13 cellular contexts compared by ENCODE assay signal in the genomic region with DNA sequence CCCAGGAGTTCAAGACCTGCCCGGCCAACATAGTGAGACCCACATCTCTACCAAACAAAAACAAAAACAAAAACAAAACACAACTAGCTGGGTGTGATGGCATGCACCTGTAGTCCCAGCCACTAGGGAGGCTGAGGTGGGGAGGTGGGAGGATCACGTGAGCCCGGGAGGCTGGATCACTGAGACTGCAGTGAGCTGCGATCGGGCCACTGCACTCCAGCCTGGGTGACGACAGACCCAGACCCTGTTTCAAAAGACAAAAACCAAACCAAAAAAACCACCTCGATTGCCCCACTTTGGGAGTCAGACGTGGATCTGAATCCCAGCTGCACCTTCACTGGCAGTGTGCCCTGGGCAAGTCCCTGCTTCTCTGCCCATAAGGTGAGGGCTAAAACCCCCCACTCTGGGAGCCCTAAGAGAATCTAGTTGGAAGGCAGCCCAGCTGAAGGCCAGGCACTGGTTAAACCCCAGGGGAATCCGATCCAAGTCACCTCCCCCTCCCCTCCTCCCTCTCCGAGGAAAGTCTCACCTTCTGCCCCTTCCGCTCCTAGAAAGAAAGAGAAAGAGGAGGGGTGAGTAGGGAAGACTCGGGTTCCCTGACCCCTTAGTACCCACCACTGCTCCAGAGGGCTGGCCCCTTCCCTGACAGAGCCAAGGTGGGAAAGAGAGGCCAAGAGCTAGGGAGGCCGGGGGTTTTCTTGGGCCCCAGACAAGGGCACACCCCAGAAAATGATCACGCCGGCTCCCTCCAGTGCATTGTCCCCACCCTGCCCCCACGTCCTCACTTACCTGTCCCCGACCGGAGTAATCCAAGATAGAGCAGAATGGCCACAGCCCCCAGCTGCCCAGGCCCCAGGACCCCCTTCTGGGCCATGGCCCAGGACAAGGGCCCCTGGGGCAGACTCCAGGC. TPM values are rescaled to one million over a fixed set of nuclear protein-coding genes. Genes with fewer than 3 reads are reported as not detected.
DNase-seq lines count a peak whose midpoint lies in the region; ATAC-seq, FAIRE-seq and TF ChIP-seq lines count a peak whose summit lies in the region.
"Had no signal": no experiment of that assay in that cellular context is flagged by ENCODE, and none has a peak within 500 bp of the region (broad histone marks: within the 10 kb centered on the region; RNA-seq: fewer than 3 reads in every experiment).

No MANE protein-coding gene starts in this region.

- FAIRE-seq in K562 (lab: Jason Lieb, UNC) (peak; percentile 67), RCC 7860 (lab: Jason Lieb, UNC) (no peak)
- FAIRE-seq: endothelial cell of umbilical vein had no signal

- H3K27ac ChIP-seq in BLaER1 (peak overlapping the region; percentile 44; the same call in 1 of the 2 replicates), K562 (ENCODE audit: extremely low read depth, low read depth, low read length) (peak overlapping the region; percentile 41; the same call in 1 of the 3 replicates), lower lobe of right lung (peak overlapping the region; percentile 88)
- H3K27ac ChIP-seq: testis had no signal

- H3K9ac ChIP-seq in BLaER1 (no peak overlapping the region), K562 (ENCODE audit: insufficient read depth in 1 of 2, low read depth in 2 of 2, low read length in 2 of 2) (peak overlapping the region; percentile 36 to 87)

- POLR2A ChIA-PET in K562 (lab: Yijun Ruan, JAX): interaction anchor here (0.6 to 4.2 kb wide), 8 partner anchors 9 to 45 kb away, joined by 3 to 23 read pairs (median 4); a partner anchor contains a TSS

- H3K4me2 ChIP-seq in BLaER1 (peak overlapping the region; percentile 51), K562 (ENCODE audit: insufficient read depth, low read length) (peak overlapping the region; percentile 81)

- intact Hi-C loops in K562 (cut with micrococcal nuclease): no loop called here
- intact Hi-C loops in lower lobe of right lung (cut with DNase I): no loop called here

- DNase-seq in MV-4-11 (lab: John Stamatoyannopoulos, UW) (peak; percentile 68), K562 (ENCODE audit: extremely low read depth in 1 of 4, low spot score in 3 of 4) (peak in 2 of 4 experiments; percentile 19 to 48), lower lobe of right lung (peak; percentile 83), GM19238 (ENCODE audit: insufficient read length, low spot score) (no peak), RCC 7860 (ENCODE audit: low spot score) (no peak), NCI-H510A (lab: John Stamatoyannopoulos, UW) (no peak)
- DNase-seq: activated effector memory CD4-positive, alpha-beta T cell treated with Interleukin-2 at 50 U/mL for 16 hours; CD4-positive, alpha-beta T cell had no signal

- in situ Hi-C loops in K562 (cut with MboI): no loop called here

- H3K4me3 ChIP-seq in BLaER1 (no peak overlapping the region), K562 (peak overlapping the region; percentile 26; the same call in 1 of the 2 replicates), lower lobe of right lung (peak overlapping the region; percentile 54)
- H3K4me3 ChIP-seq: testis had no signal

- TF ChIP-seq EP300 in K562 (IDR thresholded peaks at IDR 0.05; ENCODE audit: low read length): no peak

- H3K4me1 ChIP-seq in BLaER1: peaks cover 33% of the 10 kb centered on the region
- peaks cover 31 to 79% of the 10 kb centered on the region in 2 experiments for H3K4me1 ChIP-seq in K562 (replicated peaks in 1 of 2; ENCODE audit: control insufficient read depth in 2 of 2, insufficient read depth in 2 of 2, low read length in 2 of 2)
- peaks cover 50% of the 10 kb centered on the region for H3K4me1 ChIP-seq in lower lobe of right lung

- no peaks in the 10 kb centered on the region for H3K9me3 ChIP-seq in BLaER1
- H3K9me3 ChIP-seq in K562 (replicated peaks; ENCODE audit: control insufficient read depth, insufficient read depth, low read depth, low read length): no peaks in the 10 kb centered on the region
- no peaks in the 10 kb centered on the region for H3K9me3 ChIP-seq in lower lobe of right lung
- H3K9me3 ChIP-seq: testis had no signal

- WGBS in K562 (ENCODE audit: insufficient coverage, low coverage, missing lambda C conversion rate): 32% methylated on average over 12 of the region's 18 CpGs

- ATAC-seq in K562 (peak; percentile 81), lower lobe of right lung (peak; percentile 55 to 57), GM19395 (IDR thresholded peaks at IDR 0.05; ENCODE audit: unreplicated experiment) (no peak)
- ATAC-seq: SK-N-SH treated with all-trans-retinoic acid at 6 μM for 48 hours had no signal

- no peaks in the 10 kb centered on the region for H3K27me3 ChIP-seq in BLaER1
- no peaks in the 10 kb centered on the region for H3K27me3 ChIP-seq in K562 (ENCODE audit: control insufficient read depth in 2 of 2, insufficient read depth in 2 of 2, low read length in 2 of 2)
- H3K27me3 ChIP-seq in lower lobe of right lung (ENCODE audit: low read depth): no peaks in the 10 kb centered on the region
- H3K27me3 ChIP-seq: testis had no signal

- TF ChIP-seq RAD21 in K562 (CRISPR knock-in tag; conservative IDR thresholded peaks at IDR 0.05 in 1 of 2, IDR thresholded peaks at IDR 0.05 in 1 of 2): no peak

- H3K9me1 ChIP-seq in K562 (ENCODE audit: control insufficient read depth, insufficient read depth, low read length): no peaks in the 10 kb centered on the region

- TF ChIP-seq CTCF in K562 (IDR thresholded peaks at IDR 0.05 in 2 of 3, conservative IDR thresholded peaks at IDR 0.05 in 1 of 3; ENCODE audit: insufficient read depth in 2 of 3, low read depth in 1 of 3, low read length in 3 of 3) (no peak), lower lobe of right lung (IDR thresholded peaks at IDR 0.05) (no peak)

- H3K36me3 ChIP-seq in BLaER1 (peaks cover 35% of the 10 kb centered on the region), K562 (ENCODE audit: control insufficient read depth, insufficient read depth, low read length) (peaks cover 27% of the 10 kb centered on the region; the same call in 2 of the 3 replicates), lower lobe of right lung (peaks cover 29% of the 10 kb centered on the region)

- TF ChIP-seq POLR2A in K562 (conservative IDR thresholded peaks at IDR 0.05): no peak

- H4K20me1 ChIP-seq in BLaER1 (no peaks in the 10 kb centered on the region), K562 (replicated peaks; ENCODE audit: control insufficient read depth, insufficient read depth, low read length) (no peaks in the 10 kb centered on the region)

- TSS peak; percentile 53 for BruUV-seq in K562 (replicated peaks; lab: Mats Ljungman, UMichigan)

- H2AFZ ChIP-seq in K562 (ENCODE audit: low read depth, low read length): peak overlapping the region; percentile 65

- CTCF ChIA-PET in K562 (lab: Yijun Ruan, JAX; ENCODE audit: low intra/inter-chr PET ratio): no interaction called here

- H3K79me2 ChIP-seq in K562 (ENCODE audit: control insufficient read depth, insufficient read depth, low read length): no peaks in the 10 kb centered on the region

RNA-seq across cellular contexts. Expression of a gene that starts 0.6 kb away (rescaled TPM):
- total RNA-seq in K562 (2011; cell fraction: chromatin; rRNA removed; ENCODE audit: low replicate concordance): 0.95 and 3.2 TPM in 2 replicates
- 3.7 and 4.5 TPM in 2 replicates for total RNA-seq in K562 (2011; cell fraction: nucleolus; rRNA removed)
- total RNA-seq in K562 (2011; cell fraction: nucleoplasm; rRNA removed): 3.0 and 4.4 TPM in 2 replicates
- 1.7 and 2.4 TPM in 2 replicates for total RNA-seq in K562 (2014; rRNA removed)
- total RNA-seq in K562 (2014; rRNA removed; fragmentation: Illumina TruSeq; extraction: Trizol): 0.32 and 0.69 TPM in 2 replicates
- total RNA-seq in K562 (2015; rRNA removed; fragmentation: Illumina TruSeq; extraction: Trizol): 0.72 and 0.83 TPM in 2 replicates
- total RNA-seq in K562 (2021): 3.0 and 3.9 TPM in 2 replicates
- polyA plus RNA-seq in K562 (2011; rRNA removed): 0.77 and 7.6 TPM in 2 replicates
- polyA plus RNA-seq in K562 (2011; cell fraction: cytosol; rRNA removed): 5.3 and 9.1 TPM in 2 replicates
- 2.3 and 8.3 TPM in 2 replicates for polyA plus RNA-seq in K562 (2011; cell fraction: nucleus; rRNA removed)
- polyA plus RNA-seq in K562 (2012): 2.0 and 21.4 TPM in 2 replicates
- 2.7 and 4.5 TPM in 2 replicates for polyA plus RNA-seq in K562 (2014; fragmentation: Illumina TruSeq; extraction: Trizol)
- polyA plus RNA-seq in K562 (2014; fragmentation: Nextera tagmentation; extraction: Ambion mirVana): under 1 TPM in 1 of 2 experiments, not detected in 1; 0.25 TPM
- polyA plus RNA-seq in K562 (2014; rRNA removed): 3.1 and 6.3 TPM in 2 replicates
- 0.60 and 1.4 TPM in 2 replicates for polyA minus RNA-seq in K562 (2011; rRNA and poly(A)+ RNA removed)
- 2.3 and 4.6 TPM in 2 replicates for polyA minus RNA-seq in K562 (2011; cell fraction: cytosol; rRNA and poly(A)+ RNA removed)
- polyA minus RNA-seq in K562 (2011; cell fraction: nucleus; rRNA and poly(A)+ RNA removed): 0.40 and 3.3 TPM in 2 replicates
- total RNA-seq in lower lobe of right lung: 75.4 TPM
- total RNA-seq: CD4-positive, alpha-beta T cell; endothelial cell of umbilical vein had no signal

RNA-seq across cellular contexts. Expression of a gene that starts 15.0 kb away (rescaled TPM):
- 1.1 TPM in 1 of 2 replicates, not detected in the other for total RNA-seq in K562 (2011; cell fraction: chromatin; rRNA removed; ENCODE audit: low replicate concordance)
- 0.67 and 0.92 TPM in 2 replicates for total RNA-seq in K562 (2011; cell fraction: nucleolus; rRNA removed)
- total RNA-seq in K562 (2011; cell fraction: nucleoplasm; rRNA removed): 0.44 TPM in 1 of 2 replicates, not detected in the other
- 0.82 and 1.2 TPM in 2 replicates for total RNA-seq in K562 (2014; rRNA removed)
- 0.38 TPM in 1 of 2 replicates, not detected in the other for total RNA-seq in K562 (2014; rRNA removed; fragmentation: Illumina TruSeq; extraction: Trizol)
- total RNA-seq in K562 (2015; rRNA removed; fragmentation: Illumina TruSeq; extraction: Trizol): 0.36 and 0.68 TPM in 2 replicates
- 0.56 and 1.1 TPM in 2 replicates for total RNA-seq in K562 (2021)
- 0.54 and 0.85 TPM in 2 replicates for polyA plus RNA-seq in K562 (2011; rRNA removed)
- polyA plus RNA-seq in K562 (2011; cell fraction: cytosol; rRNA removed): 1.4 and 2.6 TPM in 2 replicates
- polyA plus RNA-seq in K562 (2011; cell fraction: nucleus; rRNA removed): 1.1 and 1.4 TPM in 2 replicates
- 0.33 and 0.65 TPM in 2 replicates for polyA plus RNA-seq in K562 (2012)
- polyA plus RNA-seq in K562 (2014; fragmentation: Illumina TruSeq; extraction: Trizol): 0.57 and 0.68 TPM in 2 replicates
- polyA plus RNA-seq in K562 (2014; fragmentation: Nextera tagmentation; extraction: Ambion mirVana): under 1 TPM in 1 of 2 experiments, not detected in 1; 0.22 TPM
- 0.09 and 0.45 TPM in 2 replicates for polyA plus RNA-seq in K562 (2014; rRNA removed)
- polyA minus RNA-seq in K562 (2011; rRNA and poly(A)+ RNA removed): 0.46 and 0.72 TPM in 2 replicates
- 0.95 and 1.4 TPM in 2 replicates for polyA minus RNA-seq in K562 (2011; cell fraction: cytosol; rRNA and poly(A)+ RNA removed)
- 0.67 and 0.78 TPM in 2 replicates for polyA minus RNA-seq in K562 (2011; cell fraction: nucleus; rRNA and poly(A)+ RNA removed)
- total RNA-seq in lower lobe of right lung: 6.6 TPM
- total RNA-seq: endothelial cell of umbilical vein had no signal

RNA-seq across cellular contexts. Expression of a gene that starts 17.4 kb away (rescaled TPM):
- 101 and 172 TPM in 2 replicates for total RNA-seq in K562 (2011; cell fraction: chromatin; rRNA removed; ENCODE audit: low replicate concordance)
- 101 and 113 TPM in 2 replicates for total RNA-seq in K562 (2011; cell fraction: nucleolus; rRNA removed)
- 112 and 119 TPM in 2 replicates for total RNA-seq in K562 (2011; cell fraction: nucleoplasm; rRNA removed)
- total RNA-seq in K562 (2014; rRNA removed): 76.4 and 79.5 TPM in 2 replicates
- total RNA-seq in K562 (2014; rRNA removed; fragmentation: Illumina TruSeq; extraction: Trizol): 55.2 and 58.0 TPM in 2 replicates
- 64.7 and 70.0 TPM in 2 replicates for total RNA-seq in K562 (2015; rRNA removed; fragmentation: Illumina TruSeq; extraction: Trizol)
- total RNA-seq in K562 (2021): 78.8 and 85.4 TPM in 2 replicates
- 97.8 and 98.5 TPM in 2 replicates for polyA plus RNA-seq in K562 (2011; rRNA removed)
- 95.2 and 96.8 TPM in 2 replicates for polyA plus RNA-seq in K562 (2011; cell fraction: cytosol; rRNA removed)
- polyA plus RNA-seq in K562 (2011; cell fraction: nucleus; rRNA removed): 146 and 150 TPM in 2 replicates
- 51.8 and 72.0 TPM in 2 replicates for polyA plus RNA-seq in K562 (2012)
- 77.7 and 80.0 TPM in 2 replicates for polyA plus RNA-seq in K562 (2014; fragmentation: Illumina TruSeq; extraction: Trizol)
- polyA plus RNA-seq in K562 (2014; fragmentation: Nextera tagmentation; extraction: Ambion mirVana): 10 to 100 TPM; 10.0 to 12.3 TPM
- 85.8 and 92.9 TPM in 2 replicates for polyA plus RNA-seq in K562 (2014; rRNA removed)
- 65.0 and 72.0 TPM in 2 replicates for polyA minus RNA-seq in K562 (2011; rRNA and poly(A)+ RNA removed)
- 35.7 and 42.9 TPM in 2 replicates for polyA minus RNA-seq in K562 (2011; cell fraction: cytosol; rRNA and poly(A)+ RNA removed)
- 26.0 and 35.5 TPM in 2 replicates for polyA minus RNA-seq in K562 (2011; cell fraction: nucleus; rRNA and poly(A)+ RNA removed)
- total RNA-seq in lower lobe of right lung: 79.1 TPM

RNA-seq across cellular contexts. Expression of a gene that starts 26.7 kb away (rescaled TPM):
- total RNA-seq in K562 (2011; cell fraction: chromatin; rRNA removed; ENCODE audit: low replicate concordance): 17.8 and 57.4 TPM in 2 replicates
- total RNA-seq in K562 (2011; cell fraction: nucleolus; rRNA removed): 36.7 and 44.2 TPM in 2 replicates
- total RNA-seq in K562 (2011; cell fraction: nucleoplasm; rRNA removed): 21.8 and 24.5 TPM in 2 replicates
- 29.1 and 36.4 TPM in 2 replicates for total RNA-seq in K562 (2014; rRNA removed)
- total RNA-seq in K562 (2014; rRNA removed; fragmentation: Illumina TruSeq; extraction: Trizol): 6.0 and 9.0 TPM in 2 replicates
- 10.8 and 11.7 TPM in 2 replicates for total RNA-seq in K562 (2015; rRNA removed; fragmentation: Illumina TruSeq; extraction: Trizol)
- total RNA-seq in K562 (2021): 33.1 and 34.8 TPM in 2 replicates
- polyA plus RNA-seq in K562 (2011; rRNA removed): 13.1 and 23.5 TPM in 2 replicates
- polyA plus RNA-seq in K562 (2011; cell fraction: cytosol; rRNA removed): 16.2 and 36.5 TPM in 2 replicates
- 62.9 and 85.4 TPM in 2 replicates for polyA plus RNA-seq in K562 (2011; cell fraction: nucleus; rRNA removed)
- polyA plus RNA-seq in K562 (2012): 24.6 and 34.3 TPM in 2 replicates
- 22.4 and 29.2 TPM in 2 replicates for polyA plus RNA-seq in K562 (2014; fragmentation: Illumina TruSeq; extraction: Trizol)
- 1 to 10 TPM in 1 of 2 experiments, under 1 TPM in 1; 0.58 to 1.5 TPM for polyA plus RNA-seq in K562 (2014; fragmentation: Nextera tagmentation; extraction: Ambion mirVana)
- 25.1 and 27.1 TPM in 2 replicates for polyA plus RNA-seq in K562 (2014; rRNA removed)
- 9.3 and 10.0 TPM in 2 replicates for polyA minus RNA-seq in K562 (2011; rRNA and poly(A)+ RNA removed)
- 16.1 and 18.6 TPM in 2 replicates for polyA minus RNA-seq in K562 (2011; cell fraction: cytosol; rRNA and poly(A)+ RNA removed)
- 29.1 and 36.5 TPM in 2 replicates for polyA minus RNA-seq in K562 (2011; cell fraction: nucleus; rRNA and poly(A)+ RNA removed)
- 37.6 TPM for total RNA-seq in lower lobe of right lung

RNA-seq across cellular contexts. Expression of a gene that starts 40.3 kb away (rescaled TPM):
- 51.0 and 124 TPM in 2 replicates for total RNA-seq in K562 (2011; cell fraction: chromatin; rRNA removed; ENCODE audit: low replicate concordance)
- 125 and 158 TPM in 2 replicates for total RNA-seq in K562 (2011; cell fraction: nucleolus; rRNA removed)
- 125 and 133 TPM in 2 replicates for total RNA-seq in K562 (2011; cell fraction: nucleoplasm; rRNA removed)
- 68.1 and 83.3 TPM in 2 replicates for total RNA-seq in K562 (2014; rRNA removed)
- total RNA-seq in K562 (2014; rRNA removed; fragmentation: Illumina TruSeq; extraction: Trizol): 28.8 and 32.1 TPM in 2 replicates
- total RNA-seq in K562 (2015; rRNA removed; fragmentation: Illumina TruSeq; extraction: Trizol): 36.1 and 37.2 TPM in 2 replicates
- 62.1 and 66.1 TPM in 2 replicates for total RNA-seq in K562 (2021)
- 119 and 164 TPM in 2 replicates for polyA plus RNA-seq in K562 (2011; rRNA removed)
- polyA plus RNA-seq in K562 (2011; cell fraction: cytosol; rRNA removed): 399 and 484 TPM in 2 replicates
- 102 and 144 TPM in 2 replicates for polyA plus RNA-seq in K562 (2011; cell fraction: nucleus; rRNA removed)
- 97.9 and 107 TPM in 2 replicates for polyA plus RNA-seq in K562 (2012)
- polyA plus RNA-seq in K562 (2014; fragmentation: Illumina TruSeq; extraction: Trizol): 70.3 and 79.1 TPM in 2 replicates
- 10 to 100 TPM; 30.0 to 47.3 TPM for polyA plus RNA-seq in K562 (2014; fragmentation: Nextera tagmentation; extraction: Ambion mirVana)
- 112 and 121 TPM in 2 replicates for polyA plus RNA-seq in K562 (2014; rRNA removed)
- 83.5 and 88.3 TPM in 2 replicates for polyA minus RNA-seq in K562 (2011; rRNA and poly(A)+ RNA removed)
- polyA minus RNA-seq in K562 (2011; cell fraction: cytosol; rRNA and poly(A)+ RNA removed): 42.0 and 44.3 TPM in 2 replicates
- polyA minus RNA-seq in K562 (2011; cell fraction: nucleus; rRNA and poly(A)+ RNA removed): 18.0 and 29.5 TPM in 2 replicates
- 65.6 TPM for total RNA-seq in lower lobe of right lung

Comparison
In these comparisons a context has a peak if more than half of its experiments do, and no peak if none do; other contexts are left out.
1. DNase-seq: peak in MV-4-11 (single experiment) and lower lobe of right lung (single experiment); none in GM19238 (single experiment), RCC 7860 (single experiment) and NCI-H510A (single experiment).
2. RNA of a gene that starts 0.6 kb away (total RNA-seq): 75.4 TPM in lower lobe of right lung (single experiment); 0.32 to 4.5 TPM in K562; every median in the first group is over 10 times any median in the second.
3. Peak in every context shown above with its lines, with median percentiles within 50 percentile points of each other: H3K27ac ChIP-seq.